8 cellular contexts compared by ENCODE assay signal in genomic region chr12:53380104-53380796, GRCh38.
A peak's percentile ranks its signal among the peaks of the same experiment; 100 is the strongest.
DNase-seq lines count a peak whose midpoint lies in the region; ATAC-seq and TF ChIP-seq lines count a peak whose summit lies in the region.

SP1 (plus strand) TSS chr12:53380176; CDS start chr12:53380292, 116 bp downstream.

- peak; percentile 51 to 80 for DNase-seq in NCI-H524 (lab: John Stamatoyannopoulos, UW)
- DNase-seq in NCI-H524 treated with DMSO at 0.1 percent for 48 hours (lab: John Stamatoyannopoulos, UW) = no peak
- DNase-seq in NCI-H2171 treated with DMSO at 0.1 percent for 48 hours (lab: John Stamatoyannopoulos, UW) = peak; percentile 83
- DNase-seq in WERI-Rb-1 = peak; percentile 88
- DNase-seq in T47D (ENCODE audit: low read depth in 1 of 2, low spot score in 1 of 2) = peak; percentile 54 to 97
- DNase-seq in iPS-NIHi11 (ENCODE audit: low spot score) = peak; percentile 85
- peak; percentile 79 for DNase-seq in smooth muscle cell of the brain vasculature (ENCODE audit: low read depth, low spot score)

- H3K36me3 ChIP-seq in WERI-Rb-1 = peaks cover 42% of the 10 kb centered on the region

- no peaks in the 10 kb centered on the region for H3K9me3 ChIP-seq in WERI-Rb-1 (ENCODE audit: severe bottlenecking)

- H3K27ac ChIP-seq in WERI-Rb-1 = peak within 1 kb of the TSS; percentile 97

- no peak for TF ChIP-seq CTCF in WERI-Rb-1 (IDR thresholded peaks at IDR 0.05; ENCODE audit: low read depth, low read length)

- H3K4me3 ChIP-seq in WERI-Rb-1 (ENCODE audit: low read depth, low read length) = peak within 1 kb of the TSS; percentile 59

- peak; percentile 23 for ATAC-seq in HG03103 (IDR thresholded peaks at IDR 0.05; ENCODE audit: low read depth, unreplicated experiment)

- no peaks in the 10 kb centered on the region for H3K27me3 ChIP-seq in WERI-Rb-1 (ENCODE audit: insufficient read depth, low read depth, severe bottlenecking)

- in situ Hi-C loops in T47D (cut with HindIII; ENCODE audit: low pct_unique_long_range_greater_than_20kb, low sequenced_read_pairs) = no loop called here
